8 cellular contexts compared by ENCODE assay signal in the genomic region with DNA sequence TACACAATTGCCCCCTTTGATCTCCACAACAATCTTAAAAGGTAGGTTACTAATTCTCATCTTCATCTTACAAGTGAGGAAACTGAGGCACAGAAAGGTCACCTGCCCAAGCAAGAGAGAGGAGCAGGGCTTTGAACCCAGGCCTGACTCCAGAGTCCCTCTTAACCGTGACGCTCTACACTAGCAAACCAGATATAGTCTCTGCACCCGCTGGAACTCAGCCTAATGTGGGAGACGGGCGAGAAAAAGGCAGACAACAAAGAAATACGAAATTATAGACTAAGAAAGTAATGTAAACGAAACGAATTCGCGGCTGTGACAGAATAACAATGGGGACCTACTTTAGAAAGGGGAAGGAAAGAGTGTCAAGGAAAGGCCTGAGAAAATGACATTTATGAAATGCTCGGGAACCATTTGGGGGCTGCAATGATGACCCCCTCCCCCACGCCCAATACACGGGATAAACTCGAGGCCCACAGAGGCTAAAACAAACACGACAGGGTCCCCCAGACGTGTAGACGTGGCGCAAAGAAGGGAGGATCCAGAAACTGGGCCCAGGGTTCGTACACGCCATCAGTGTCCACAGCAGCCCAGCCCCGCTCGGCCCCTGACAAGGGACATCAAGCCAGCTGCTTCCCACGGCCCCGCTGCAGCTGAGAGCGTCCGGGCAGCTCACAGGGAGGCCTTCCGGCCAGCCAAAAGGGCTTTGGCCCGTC. TPM values are rescaled to one million over a fixed set of nuclear protein-coding genes. Genes with fewer than 3 reads are reported as not detected.
A peak's percentile ranks its signal among the peaks of the same experiment; 100 is the strongest.
DNase-seq lines count a peak whose midpoint lies in the region; ATAC-seq, FAIRE-seq and TF ChIP-seq lines count a peak whose summit lies in the region.

No MANE protein-coding gene starts in this region.

- peak overlapping the region; percentile 71 to 91 (median 82) for H3K27ac ChIP-seq in pancreas

- CTCF ChIA-PET in activated B cell treated with CpG ODN at 0.5 μM for 24 hours (lab: Charles Lee): no interaction called here

- peaks cover 51% of the 10 kb centered on the region for H3K4me1 Mint-ChIP-seq in activated B cell treated with CpG ODN at 0.5 μM for 24 hours

- TF ChIP-seq CTCF in activated B cell treated with CpG ODN at 0.5 μM for 24 hours (IDR thresholded peaks at IDR 0.05) (no peak), fibroblast of villous mesenchyme (IDR thresholded peaks at IDR 0.05; ENCODE audit: insufficient read depth, low read depth, low read length) (no peak), pancreas (IDR thresholded peaks at IDR 0.05) (no peak)

- no peaks in the 10 kb centered on the region for H3K36me3 ChIP-seq in pancreas

- intact Hi-C loops in activated B cell treated with CpG ODN at 0.5 μM for 24 hours (cut with micrococcal nuclease) (loop anchor here (1.0 to 5.0 kb wide), 10 partner anchors 37 to 1281 kb away; a partner anchor contains a TSS), pancreas (cut with DNase I) (loop anchor here in 1 of 3 donors (10.0 kb wide), 1 partner anchor 113 kb away; no protein-coding TSS in a partner anchor)

- H3K4me1 ChIP-seq in pancreas: peaks cover 0 to 25% (median 3%) of the 10 kb centered on the region in 3 donors

- no peaks in the 10 kb centered on the region for H3K9me3 ChIP-seq in pancreas

- 0% methylated on average over 21 to 28 of the region's 28 CpGs for WGBS in pancreas, 2 donors

- H3K27me3 Mint-ChIP-seq in activated B cell treated with CpG ODN at 0.5 μM for 24 hours: no peaks in the 10 kb centered on the region

- H3K9me3 Mint-ChIP-seq in activated B cell treated with CpG ODN at 0.5 μM for 24 hours: no peaks in the 10 kb centered on the region

- POLR2A ChIA-PET in activated B cell treated with CpG ODN at 0.5 μM for 24 hours (lab: Charles Lee): interaction anchor here (0.6 to 1.7 kb wide), 13 partner anchors 11 to 983 kb away, joined by 3 to 13 read pairs (median 4); a partner anchor contains a TSS

- H3K27ac Mint-ChIP-seq in activated B cell treated with CpG ODN at 0.5 μM for 24 hours: peak overlapping the region; percentile 81

- ATAC-seq in GM19023 (IDR thresholded peaks at IDR 0.05; ENCODE audit: unreplicated experiment): peak; percentile 35
- peak; percentile 24 for ATAC-seq in HG03439 (IDR thresholded peaks at IDR 0.05; ENCODE audit: unreplicated experiment)
- peak; percentile 11 for ATAC-seq in activated B cell treated with CpG ODN at 0.5 μM for 24 hours (ENCODE audit: low read depth)
- ATAC-seq in pancreas: peak in 3 of 4 donors; percentile 33 to 54 (median 46)

- DNase-seq in AG20443 (ENCODE audit: low spot score) (peak; percentile 31), activated B cell treated with CpG ODN at 0.5 μM for 24 hours (no peak), fibroblast of villous mesenchyme (ENCODE audit: low read depth) (peak; percentile 33), pancreas (peak in 2 of 6 donors; percentile 20 to 87), COLO829 (ENCODE audit: low spot score) (no peak), islet precursor cell (no peak)

- no peaks in the 10 kb centered on the region for H3K27me3 ChIP-seq in pancreas

- H3K36me3 Mint-ChIP-seq in activated B cell treated with CpG ODN at 0.5 μM for 24 hours (ENCODE audit: low read depth): peaks cover 15% of the 10 kb centered on the region

- H3K4me3 ChIP-seq in fibroblast of villous mesenchyme (ENCODE audit: low read depth, low read length) (peak overlapping the region; percentile 86), pancreas (peak overlapping the region; percentile 70 to 94 (median 80))

- no peak for FAIRE-seq in pancreas (lab: Jason Lieb, UNC)

- H3K4me3 Mint-ChIP-seq in activated B cell treated with CpG ODN at 0.5 μM for 24 hours: peak overlapping the region; percentile 95

RNA-seq across cellular contexts. Expression of a gene that starts 0.6 kb away (rescaled TPM):
- 58.3 and 60.2 TPM in 2 replicates for total RNA-seq in activated B cell treated with CpG ODN at 0.5 μM for 24 hours
- 86.7 and 96.7 TPM in 2 replicates for total RNA-seq in fibroblast of villous mesenchyme
- 10 to 100 TPM; 30.7 to 40.7 (median 33.2) TPM for total RNA-seq in pancreas
- polyA plus RNA-seq in pancreas: 10 to 100 TPM; 42.4 to 43.1 TPM

RNA-seq across cellular contexts. Expression of a gene that starts 55.2 kb away (rescaled TPM):
- 23.0 and 24.4 TPM in 2 replicates for total RNA-seq in activated B cell treated with CpG ODN at 0.5 μM for 24 hours
- total RNA-seq in fibroblast of villous mesenchyme: 27.7 and 37.6 TPM in 2 replicates
- total RNA-seq in pancreas: 10 to 100 TPM; 12.6 to 31.5 (median 17.4) TPM
- 10 to 100 TPM; 12.5 to 22.7 TPM for polyA plus RNA-seq in pancreas

Comparison
In these comparisons a context has a peak if more than half of its experiments do, and no peak if none do; other contexts are left out.
1. DNase-seq: peak in AG20443 (single experiment) and fibroblast of villous mesenchyme (single experiment); none in activated B cell treated with CpG ODN at 0.5 μM for 24 hours (single experiment), COLO829 (single experiment) and islet precursor cell (single experiment).
2. Peak in every context shown above with its lines, with median percentiles within 50 percentile points of each other: ATAC-seq.